ENCODE assay signal across 14 cellular contexts in the genomic region with DNA sequence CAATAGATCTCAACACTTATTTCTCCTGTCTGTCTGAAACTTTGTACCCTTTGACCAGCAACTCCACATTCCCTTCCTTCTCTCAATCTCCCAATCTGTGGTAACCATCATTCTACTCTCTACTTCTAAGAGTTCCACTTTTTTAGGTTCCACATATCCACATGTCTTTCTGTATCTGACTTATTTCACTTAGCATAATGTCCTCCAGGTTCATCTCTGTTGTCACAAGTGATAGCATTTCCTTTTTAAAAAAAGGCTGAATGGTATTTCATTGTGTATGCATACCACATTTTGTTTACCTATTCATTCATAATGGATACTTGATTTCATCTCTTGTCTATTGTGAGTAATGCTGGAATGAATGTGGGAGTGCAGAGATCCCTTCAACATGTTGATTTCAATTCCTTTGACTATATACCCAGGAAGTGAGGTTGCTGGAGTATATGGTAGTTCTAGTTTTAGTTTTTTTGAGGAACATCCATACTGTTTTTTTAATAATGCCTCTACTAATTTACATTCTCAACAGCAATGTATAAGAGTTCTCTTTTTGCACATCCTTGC.
"Had no signal": no experiment of that assay in that cellular context is flagged by ENCODE, and none has a peak within 500 bp of the region (broad histone marks: within the 10 kb centered on the region; RNA-seq: fewer than 3 reads in every experiment).

No MANE protein-coding gene starts in this region.

- H3K27me3 ChIP-seq: adrenal gland, gastroesophageal sphincter, hepatocyte, tibial artery had no signal

- DNase-seq: activated CD4-positive, alpha-beta T cell treated with anti-CD3 and anti-CD28 coated beads, Interleukin-2, amount 50 U/mL, for 1 hour; activated CD4-positive, CD25-positive, alpha-beta regulatory T cell; activated naive CD4-positive, alpha-beta T cell treated with anti-CD3 and anti-CD28 coated beads, Interleukin-2, amount 50 U/mL, for 16 hours; activated T-cell treated with anti-CD3 and anti-CD28 coated beads, Interleukin-2, amount 50 U/mL, for 1 hour; adrenal gland; left cardiac atrium; naive thymus-derived CD8-positive, alpha-beta T cell; tibial artery had no signal

- H3K27ac ChIP-seq: adrenal gland, gastroesophageal sphincter, hepatocyte, neutrophil, skin epidermis, tibial artery had no signal

- H3K36me3 ChIP-seq: adrenal gland, gastroesophageal sphincter, neutrophil, tibial artery had no signal

- H3K4me3 ChIP-seq: adrenal gland, gastroesophageal sphincter, hepatocyte, lung, skin epidermis, tibial artery had no signal

- ATAC-seq: gastroesophageal sphincter; left cardiac atrium; naive thymus-derived CD8-positive, alpha-beta T cell; stimulated activated memory B cell treated with anti-CD40 and anti-IgM and Interleukin-4, amounts not matched to agents 10 μg/mL and 1 μg/mL and 100 μg/mL, for 72 hours had no signal

- H3K4me1 ChIP-seq: adrenal gland, gastroesophageal sphincter had no signal
